Comparison of ENCODE assay signal across 21 cellular contexts in the genomic region with DNA sequence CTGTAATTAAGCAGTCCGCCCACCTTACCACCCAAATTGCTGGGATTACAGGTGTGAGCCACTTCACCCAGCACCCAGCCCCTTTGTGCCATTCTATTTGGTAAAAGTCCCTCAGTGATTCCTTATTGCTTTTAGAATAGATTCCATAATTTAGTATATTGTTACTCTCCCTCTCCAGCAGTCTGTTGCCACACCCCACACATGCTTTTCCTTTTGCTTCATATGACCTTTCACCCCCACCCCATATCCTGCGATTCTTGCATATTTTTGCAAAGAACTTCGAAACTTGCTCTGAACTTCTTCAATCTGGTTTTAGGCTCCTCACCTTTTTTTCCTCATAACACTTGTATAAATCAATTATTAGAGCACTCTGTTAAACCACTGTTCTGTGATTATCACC.
A peak's percentile ranks its signal among the peaks of the same experiment; 100 is the strongest.
DNase-seq lines count a peak whose midpoint lies in the region; ATAC-seq, FAIRE-seq and TF ChIP-seq lines count a peak whose summit lies in the region.
"Had no signal": no experiment of that assay in that cellular context is flagged by ENCODE, and none has a peak within 500 bp of the region (broad histone marks: within the 10 kb centered on the region; RNA-seq: fewer than 3 reads in every experiment).

No MANE protein-coding gene starts in this region.

- intact Hi-C loops in left ventricle myocardium inferior (cut with micrococcal nuclease), result loop anchor here (5.0 kb wide), 1 partner anchor 284 kb away; no protein-coding TSS in a partner anchor
- intact Hi-C loops in left ventricle myocardium superior (cut with micrococcal nuclease), result loop anchor here (5.0 kb wide), 1 partner anchor 284 kb away; no protein-coding TSS in a partner anchor
- intact Hi-C loops in right lobe of liver (cut with DNase I), result no loop called here

- no peak for DNase-seq in left ventricle myocardium inferior
- no peak for DNase-seq in left ventricle myocardium superior
- no peak for DNase-seq in adipocyte (ENCODE audit: low read depth)
- DNase-seq in right lobe of liver, result no peak
- no peak for DNase-seq in GM12891 (ENCODE audit: insufficient read length, low spot score)
- DNase-seq in pons (ENCODE audit: low spot score), result no peak
- DNase-seq in tibial nerve (ENCODE audit: low spot score in 2 of 2), result no peak
- DNase-seq: DMS153; Kasumi-1; MV-4-11; NCI-H1105 treated with DMSO at 0.1 percent for 48 hours; NCI-H2029; NCI-H446 treated with DMSO at 0.1 percent for 48 hours; NCI-H526; NCI-H82; NK-92 treated with Interleukin-12 subunit alpha and Interleukin-12 subunit beta, amount 100 ng/mL, for 24 hours; PC-3; SK-N-SH had no signal

- H3K27me3 ChIP-seq in left ventricle myocardium inferior (ENCODE audit: low read depth) (no peaks in the 10 kb centered on the region), adipocyte (replicated peaks; ENCODE audit: control insufficient read depth, insufficient read depth, low read length) (no peaks in the 10 kb centered on the region), right lobe of liver (no peaks in the 10 kb centered on the region), subcutaneous abdominal adipose tissue (ENCODE audit: control insufficient read depth in 5 of 5, insufficient read depth in 4 of 5, low read length in 5 of 5) (no peaks in the 10 kb centered on the region), tibial nerve (no peaks in the 10 kb centered on the region)

- H3K4me3 ChIP-seq in left ventricle myocardium inferior, result no peak overlapping the region
- H3K4me3 ChIP-seq in adipocyte (ENCODE audit: low read length), result no peak overlapping the region
- no peak overlapping the region for H3K4me3 ChIP-seq in right lobe of liver
- H3K4me3 ChIP-seq in subcutaneous abdominal adipose tissue (ENCODE audit: low read depth in 1 of 5, low read length in 5 of 5), result no peak overlapping the region
- no peak overlapping the region for H3K4me3 ChIP-seq in tibial nerve
- H3K4me3 ChIP-seq: K562 had no signal

- WGBS in right lobe of liver (ENCODE audit: insufficient coverage, low coverage, low lambda C conversion rate, missing lambda C conversion rate), result 49% methylated on average over 3 of the region's 3 CpGs
- 40 to 45% methylated on average over 3 of the region's 3 CpGs for WGBS in tibial nerve, 2 donors

- TF ChIP-seq EP300 in tibial nerve (IDR thresholded peaks at IDR 0.05), result no peak

- peak overlapping the region; percentile 4 for H3K9ac ChIP-seq in adipocyte (ENCODE audit: low read length)
- no peak overlapping the region for H3K9ac ChIP-seq in subcutaneous abdominal adipose tissue (ENCODE audit: low read length in 5 of 5)
- H3K9ac ChIP-seq: SK-N-SH had no signal

- H3K36me3 ChIP-seq in left ventricle myocardium inferior, result peaks cover 53% of the 10 kb centered on the region
- peaks cover 60% of the 10 kb centered on the region for H3K36me3 ChIP-seq in adipocyte (ENCODE audit: control insufficient read depth, insufficient read depth, low read length, severe bottlenecking)
- H3K36me3 ChIP-seq in right lobe of liver, result peaks cover 0 to 26% (median 3%) of the 10 kb centered on the region in 4 donors
- peaks cover 12 to 42% (median 25%) of the 10 kb centered on the region in 5 donors for H3K36me3 ChIP-seq in subcutaneous abdominal adipose tissue (ENCODE audit: control insufficient read depth in 5 of 5, insufficient read depth in 5 of 5, low read length in 5 of 5)
- peaks cover 0 to 32% (median 0%) of the 10 kb centered on the region in 3 donors for H3K36me3 ChIP-seq in tibial nerve

- H3K4me1 ChIP-seq in left ventricle myocardium inferior, result peaks cover 17% of the 10 kb centered on the region
- H3K4me1 ChIP-seq in adipocyte (ENCODE audit: control insufficient read depth, insufficient read depth, low read length), result peaks cover 13% of the 10 kb centered on the region
- peaks cover 0 to 4% (median 1%) of the 10 kb centered on the region in 4 donors for H3K4me1 ChIP-seq in right lobe of liver
- peaks cover 0 to 13% (median 11%) of the 10 kb centered on the region in 5 donors for H3K4me1 ChIP-seq in subcutaneous abdominal adipose tissue (ENCODE audit: control insufficient read depth in 5 of 5, insufficient read depth in 5 of 5, low read length in 5 of 5)
- peaks cover 0 to 11% (median 0%) of the 10 kb centered on the region in 4 donors for H3K4me1 ChIP-seq in tibial nerve

- H3K9me3 ChIP-seq in left ventricle myocardium inferior (replicated peaks), result no peaks in the 10 kb centered on the region
- H3K9me3 ChIP-seq in adipocyte (ENCODE audit: control insufficient read depth, low read length), result no peaks in the 10 kb centered on the region
- H3K9me3 ChIP-seq in right lobe of liver, result no peaks in the 10 kb centered on the region
- H3K9me3 ChIP-seq in subcutaneous abdominal adipose tissue (ENCODE audit: control insufficient read depth in 5 of 5, low read length in 5 of 5), result no peaks in the 10 kb centered on the region
- no peaks in the 10 kb centered on the region for H3K9me3 ChIP-seq in tibial nerve
- H3K9me3 ChIP-seq: SK-N-SH had no signal

- peak overlapping the region; percentile 28 for H3K27ac ChIP-seq in left ventricle myocardium inferior (replicated peaks)
- no peak overlapping the region for H3K27ac ChIP-seq in right lobe of liver
- H3K27ac ChIP-seq in subcutaneous abdominal adipose tissue (ENCODE audit: low read depth, low read length), result peak overlapping the region; percentile 38
- peak overlapping the region in 1 of 4 donors; percentile 48 for H3K27ac ChIP-seq in tibial nerve

- TF ChIP-seq CTCF in left ventricle myocardium inferior (IDR thresholded peaks at IDR 0.05; ENCODE audit: borderline replicate concordance) (no peak), right lobe of liver (IDR thresholded peaks at IDR 0.05) (no peak), tibial nerve (IDR thresholded peaks at IDR 0.05) (no peak)

- FAIRE-seq in GM12891 (lab: Jason Lieb, UNC), result no peak
- FAIRE-seq: H1, K562 had no signal

- no peak for ATAC-seq in left ventricle myocardium superior
- ATAC-seq in right lobe of liver, result peak in 3 of 4 donors; percentile 20 to 40 (median 36)
- ATAC-seq: K562, PC-3 had no signal

- TF ChIP-seq POLR2A in right lobe of liver (IDR thresholded peaks at IDR 0.05), result no peak
- no peak for TF ChIP-seq POLR2A in GM12891 (IDR thresholded peaks at IDR 0.05; ENCODE audit: low read depth, low read length)
- TF ChIP-seq POLR2A in tibial nerve (IDR thresholded peaks at IDR 0.05), result no peak

TF ChIP-seq in GM12891, 5 proteins besides CTCF, POLR2A, EP300 and RAD21:
- TF ChIP-seq SPI1 (IDR thresholded peaks at IDR 0.05; ENCODE audit: low read depth, low read length), result no peak
- TF ChIP-seq TAF1 (IDR thresholded peaks at IDR 0.05; ENCODE audit: low read depth, low read length), result no peak
- no peak for TF ChIP-seq POLR2AphosphoS5 (IDR thresholded peaks at IDR 0.05; ENCODE audit: low read depth, low read length)
- TF ChIP-seq POU2F2 (IDR thresholded peaks at IDR 0.05; ENCODE audit: low read depth, low read length), result no peak
- TF ChIP-seq PAX5 (IDR thresholded peaks at IDR 0.05; ENCODE audit: insufficient read depth, low read length, severe bottlenecking), result no peak

Comparison
In these comparisons a context has a peak if more than half of its experiments do, and no peak if none do; other contexts are left out.
1. H3K27ac ChIP-seq: peak in left ventricle myocardium inferior (single experiment) and subcutaneous abdominal adipose tissue (single experiment); none in right lobe of liver (0 of 3).
2. intact Hi-C loops: an anchor here in left ventricle myocardium inferior (5.0 kb wide) and left ventricle myocardium superior (5.0 kb wide); none called in right lobe of liver.